In genomic region chr18:47286776-47287410, GRCh38 we compare ENCODE assay signal across 1 cellular context.
TF ChIP-seq lines count a peak whose summit lies in the region.

No MANE protein-coding gene starts in this region.

TF ChIP-seq in GM23338, 12 proteins besides CTCF, POLR2A, EP300 and RAD21 (continued from another document):
- TF ChIP-seq REST (IDR thresholded peaks at IDR 0.05; ENCODE audit: unreplicated experiment) (no peak), EZH2phosphoT487 (IDR thresholded peaks at IDR 0.05; ENCODE audit: unreplicated experiment) (no peak), ZNF331 (CRISPR knock-in tag; IDR thresholded peaks at IDR 0.05; ENCODE audit: low read depth) (no peak), ETS1 (IDR thresholded peaks at IDR 0.05) (no peak), ZNF114 (CRISPR knock-in tag; IDR thresholded peaks at IDR 0.05) (no peak), POLR2AphosphoS5 (IDR thresholded peaks at IDR 0.05; ENCODE audit: low read depth) (no peak)
